1 cellular context compared by ENCODE assay signal in the genomic region with DNA sequence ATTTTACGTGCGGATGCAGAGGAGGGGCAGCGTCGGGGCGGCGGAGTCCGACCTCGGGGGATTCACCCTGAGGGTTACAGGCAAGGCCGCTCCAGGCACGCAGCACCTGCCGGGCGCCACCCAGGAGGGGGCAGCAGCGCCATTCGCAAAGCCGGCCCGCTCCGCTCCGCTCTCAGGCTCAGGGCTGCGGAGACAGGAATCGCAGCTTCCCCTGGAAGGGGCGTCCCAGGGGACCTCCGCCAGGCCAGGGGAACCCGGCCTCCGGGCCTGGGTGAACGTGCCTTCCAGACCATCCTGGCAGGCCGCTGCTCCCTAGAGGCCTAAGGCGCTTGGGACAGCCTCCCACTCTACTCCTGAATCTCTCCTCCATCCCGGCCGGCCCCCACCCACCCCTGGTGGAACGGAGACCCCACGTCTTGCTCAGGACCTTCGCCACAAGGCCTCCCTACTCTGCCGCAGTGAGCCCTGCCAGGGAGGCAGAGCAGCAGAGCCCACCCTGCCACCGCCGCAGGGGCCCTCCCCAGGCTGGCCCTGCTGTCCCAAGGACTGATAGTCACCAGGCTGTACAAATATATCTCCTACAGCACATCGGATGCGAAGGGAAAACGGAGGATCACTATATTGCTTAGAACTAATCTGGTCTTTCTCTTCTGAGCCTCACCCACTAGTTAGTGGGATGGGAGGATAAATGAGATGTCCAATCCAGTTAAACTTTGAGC.
TF ChIP-seq lines count a peak whose summit lies in the region.

No MANE protein-coding gene starts in this region.

TF ChIP-seq in WTC11, 78 proteins besides CTCF, POLR2A, EP300 and RAD21 (continued from another document):
- no peak for TF ChIP-seq ZNF425 (CRISPR knock-in tag; conservative IDR thresholded peaks at IDR 0.05)
- TF ChIP-seq GABPB1 (CRISPR knock-in tag; IDR thresholded peaks at IDR 0.05), result no peak
- peak; percentile 57; the same call in 1 of the 2 replicates for TF ChIP-seq E2F5 (CRISPR knock-in tag; IDR thresholded peaks at IDR 0.05)
- no peak for TF ChIP-seq TEAD4 (CRISPR knock-in tag; IDR thresholded peaks at IDR 0.05)
- TF ChIP-seq, protein P1, sequence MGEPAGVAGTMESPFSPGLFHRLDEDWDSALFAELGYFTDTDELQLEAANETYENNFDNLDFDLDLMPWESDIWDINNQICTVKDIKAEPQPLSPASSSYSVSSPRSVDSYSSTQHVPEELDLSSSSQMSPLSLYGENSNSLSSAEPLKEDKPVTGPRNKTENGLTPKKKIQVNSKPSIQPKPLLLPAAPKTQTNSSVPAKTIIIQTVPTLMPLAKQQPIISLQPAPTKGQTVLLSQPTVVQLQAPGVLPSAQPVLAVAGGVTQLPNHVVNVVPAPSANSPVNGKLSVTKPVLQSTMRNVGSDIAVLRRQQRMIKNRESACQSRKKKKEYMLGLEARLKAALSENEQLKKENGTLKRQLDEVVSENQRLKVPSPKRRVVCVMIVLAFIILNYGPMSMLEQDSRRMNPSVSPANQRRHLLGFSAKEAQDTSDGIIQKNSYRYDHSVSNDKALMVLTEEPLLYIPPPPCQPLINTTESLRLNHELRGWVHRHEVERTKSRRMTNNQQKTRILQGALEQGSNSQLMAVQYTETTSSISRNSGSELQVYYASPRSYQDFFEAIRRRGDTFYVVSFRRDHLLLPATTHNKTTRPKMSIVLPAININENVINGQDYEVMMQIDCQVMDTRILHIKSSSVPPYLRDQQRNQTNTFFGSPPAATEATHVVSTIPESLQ (CRISPR knock-in tag; IDR thresholded peaks at IDR 0.05), result no peak
